ENCODE assay signal across 1 cellular context in genomic region chr9:128881884-128882676, GRCh38.
TF ChIP-seq lines count a peak whose summit lies in the region.

Gene KYAT1 (minus strand): TSS chr9:128881950. CDS start chr9:128845405, 36,545 bp downstream.
Gene LRRC8A (plus strand): TSS chr9:128882133. CDS start chr9:128907165, 25,032 bp downstream.

TF ChIP-seq in H1, 55 proteins besides CTCF, POLR2A, EP300 and RAD21:
- TF ChIP-seq GTF2F1 (IDR thresholded peaks at IDR 0.05; ENCODE audit: borderline replicate concordance, low read depth, low read length) (no peak), NRF1 (IDR thresholded peaks at IDR 0.05; ENCODE audit: low read depth, low read length) (no peak), SIX5 (IDR thresholded peaks at IDR 0.05; ENCODE audit: low read depth, low read length) (no peak; the same call in 1 of the 2 replicates), CTBP2 (IDR thresholded peaks at IDR 0.05; ENCODE audit: borderline replicate concordance, insufficient read depth, insufficient read length, low read length) (no peak), POLR2AphosphoS5 (IDR thresholded peaks at IDR 0.05; ENCODE audit: low read depth, low read length) (peak; percentile 79), CBX8 (IDR thresholded peaks at IDR 0.05; ENCODE audit: borderline replicate concordance, low read depth, low read length) (no peak), HDAC2 (IDR thresholded peaks at IDR 0.05; ENCODE audit: borderline replicate concordance in 1 of 2, low read depth in 2 of 2, low read length in 2 of 2) (peak in 1 of 2 experiments; percentile 7; a peak in 2 of 4 replicates), CBX5 (IDR thresholded peaks at IDR 0.05; ENCODE audit: low read depth, low read length) (no peak), HDAC6 (IDR thresholded peaks at IDR 0.05; ENCODE audit: low read depth, low read length) (no peak), JUN (IDR thresholded peaks at IDR 0.05; ENCODE audit: low read depth, low read length) (peak; percentile 52; the same call in 1 of the 2 replicates), RBBP5 (IDR thresholded peaks at IDR 0.05; ENCODE audit: borderline replicate concordance, low read depth, low read length) (peak; percentile 52), RNF2 (IDR thresholded peaks at IDR 0.05; ENCODE audit: borderline replicate concordance, low read depth, low read length, missing control alignments, poor library complexity, severe bottlenecking) (no peak), ASH2L (IDR thresholded peaks at IDR 0.05; ENCODE audit: low read length) (peak; percentile 82), BACH1 (IDR thresholded peaks at IDR 0.05; ENCODE audit: low read length) (no peak), KDM4A (IDR thresholded peaks at IDR 0.05; ENCODE audit: low read depth, low read length, severe bottlenecking) (peak; percentile 91), YY1 (IDR thresholded peaks at IDR 0.05; ENCODE audit: low read depth, low read length) (peak; percentile 97), FOSL1 (IDR thresholded peaks at IDR 0.05; ENCODE audit: insufficient read depth, low read depth, low read length) (no peak), RFX5 (IDR thresholded peaks at IDR 0.05; ENCODE audit: borderline replicate concordance, low read depth, low read length) (no peak), ZNF274 (IDR thresholded peaks at IDR 0.05; ENCODE audit: borderline replicate concordance, extremely low read depth, low read length) (no peak), PHF8 (conservative IDR thresholded peaks at IDR 0.05; ENCODE audit: low read depth, low read length) (peak; percentile 91), KDM1A (IDR thresholded peaks at IDR 0.05; ENCODE audit: borderline replicate concordance, low read length) (no peak), CREB1 (IDR thresholded peaks at IDR 0.05) (peak; percentile 96), KDM5A (IDR thresholded peaks at IDR 0.05; ENCODE audit: low read length) (peak; percentile 81), NANOG (IDR thresholded peaks at IDR 0.05; ENCODE audit: insufficient read depth, low read depth, low read length, poor library complexity, severe bottlenecking) (peak; percentile 18), MAX (IDR thresholded peaks at IDR 0.05) (no peak; the same call in 1 of the 2 replicates), TEAD4 (IDR thresholded peaks at IDR 0.05; ENCODE audit: low read depth, low read length) (no peak), SIRT6 (IDR thresholded peaks at IDR 0.05; ENCODE audit: low read length) (no peak), JUND (IDR thresholded peaks at IDR 0.05; ENCODE audit: low read length) (peak; percentile 96), POU5F1 (IDR thresholded peaks at IDR 0.05; ENCODE audit: low read depth, low read length) (no peak), TBP (IDR thresholded peaks at IDR 0.05; ENCODE audit: low read depth, low read length) (peak; percentile 11; the same call in 1 of the 2 replicates), BCL11A (IDR thresholded peaks at IDR 0.05; ENCODE audit: low read depth in 2 of 2, low read length in 2 of 2) (no peak), SP2 (IDR thresholded peaks at IDR 0.05; ENCODE audit: low read length) (no peak), SP4 (IDR thresholded peaks at IDR 0.05; ENCODE audit: low read length) (no peak), SRF (IDR thresholded peaks at IDR 0.05; ENCODE audit: low read depth, low read length) (peak; percentile 66), TAF7 (optimal IDR thresholded peaks at IDR 0.05; ENCODE audit: borderline replicate concordance, low read depth, low read length) (peak; percentile 54), RXRA (IDR thresholded peaks at IDR 0.05; ENCODE audit: insufficient read depth, low read depth, low read length) (no peak), CHD2 (IDR thresholded peaks at IDR 0.05; ENCODE audit: low read length) (no peak), CEBPB (IDR thresholded peaks at IDR 0.05; ENCODE audit: low read depth, low read length) (no peak), EGR1 (IDR thresholded peaks at IDR 0.05; ENCODE audit: borderline replicate concordance, low read depth, low read length) (peak; percentile 45; the same call in 1 of the 2 replicates), SP1 (IDR thresholded peaks at IDR 0.05; ENCODE audit: low read depth, low read length) (peak; percentile 73), EZH2 (IDR thresholded peaks at IDR 0.05; ENCODE audit: low read depth, low read length, severe bottlenecking) (no peak), TAF1 (IDR thresholded peaks at IDR 0.05; ENCODE audit: low read depth, low read length) (peak; percentile 63; the same call in 1 of the 2 replicates), MAFK (IDR thresholded peaks at IDR 0.05; ENCODE audit: low read depth, low read length) (no peak), SIN3A (conservative IDR thresholded peaks at IDR 0.05 in 1 of 2, IDR thresholded peaks at IDR 0.05 in 1 of 2; ENCODE audit: low read depth in 1 of 2, low read length in 2 of 2) (peak; percentile 42 to 83; a peak in 2 of 4 replicates), CHD1 (IDR thresholded peaks at IDR 0.05; ENCODE audit: low read depth, low read length) (no peak), SUZ12 (IDR thresholded peaks at IDR 0.05; ENCODE audit: low read length) (no peak), TCF12 (IDR thresholded peaks at IDR 0.05; ENCODE audit: low read depth, low read length) (no peak), SAP30 (IDR thresholded peaks at IDR 0.05; ENCODE audit: insufficient read depth, insufficient replicate concordance, low read length) (peak; percentile 78), GABPA (IDR thresholded peaks at IDR 0.05; ENCODE audit: borderline replicate concordance, insufficient read depth, low read length) (peak; percentile 82; the same call in 1 of the 2 replicates), BRCA1 (IDR thresholded peaks at IDR 0.05; ENCODE audit: low read depth, low read length) (no peak; the same call in 1 of the 2 replicates)
- TF ChIP-seq, protein P1, sequence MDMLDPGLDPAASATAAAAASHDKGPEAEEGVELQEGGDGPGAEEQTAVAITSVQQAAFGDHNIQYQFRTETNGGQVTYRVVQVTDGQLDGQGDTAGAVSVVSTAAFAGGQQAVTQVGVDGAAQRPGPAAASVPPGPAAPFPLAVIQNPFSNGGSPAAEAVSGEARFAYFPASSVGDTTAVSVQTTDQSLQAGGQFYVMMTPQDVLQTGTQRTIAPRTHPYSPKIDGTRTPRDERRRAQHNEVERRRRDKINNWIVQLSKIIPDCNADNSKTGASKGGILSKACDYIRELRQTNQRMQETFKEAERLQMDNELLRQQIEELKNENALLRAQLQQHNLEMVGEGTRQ (IDR thresholded peaks at IDR 0.05; ENCODE audit: low read length) = no peak
- TF ChIP-seq, protein P2, sequence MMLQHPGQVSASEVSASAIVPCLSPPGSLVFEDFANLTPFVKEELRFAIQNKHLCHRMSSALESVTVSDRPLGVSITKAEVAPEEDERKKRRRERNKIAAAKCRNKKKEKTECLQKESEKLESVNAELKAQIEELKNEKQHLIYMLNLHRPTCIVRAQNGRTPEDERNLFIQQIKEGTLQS (IDR thresholded peaks at IDR 0.05; ENCODE audit: insufficient read depth, low read depth, low read length) = peak; percentile 58; the same call in 1 of the 2 replicates
- TF ChIP-seq, protein P3, sequence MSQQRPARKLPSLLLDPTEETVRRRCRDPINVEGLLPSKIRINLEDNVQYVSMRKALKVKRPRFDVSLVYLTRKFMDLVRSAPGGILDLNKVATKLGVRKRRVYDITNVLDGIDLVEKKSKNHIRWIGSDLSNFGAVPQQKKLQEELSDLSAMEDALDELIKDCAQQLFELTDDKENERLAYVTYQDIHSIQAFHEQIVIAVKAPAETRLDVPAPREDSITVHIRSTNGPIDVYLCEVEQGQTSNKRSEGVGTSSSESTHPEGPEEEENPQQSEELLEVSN (IDR thresholded peaks at IDR 0.05) = peak; percentile 58; the same call in 1 of the 2 replicates
- TF ChIP-seq, protein P4, sequence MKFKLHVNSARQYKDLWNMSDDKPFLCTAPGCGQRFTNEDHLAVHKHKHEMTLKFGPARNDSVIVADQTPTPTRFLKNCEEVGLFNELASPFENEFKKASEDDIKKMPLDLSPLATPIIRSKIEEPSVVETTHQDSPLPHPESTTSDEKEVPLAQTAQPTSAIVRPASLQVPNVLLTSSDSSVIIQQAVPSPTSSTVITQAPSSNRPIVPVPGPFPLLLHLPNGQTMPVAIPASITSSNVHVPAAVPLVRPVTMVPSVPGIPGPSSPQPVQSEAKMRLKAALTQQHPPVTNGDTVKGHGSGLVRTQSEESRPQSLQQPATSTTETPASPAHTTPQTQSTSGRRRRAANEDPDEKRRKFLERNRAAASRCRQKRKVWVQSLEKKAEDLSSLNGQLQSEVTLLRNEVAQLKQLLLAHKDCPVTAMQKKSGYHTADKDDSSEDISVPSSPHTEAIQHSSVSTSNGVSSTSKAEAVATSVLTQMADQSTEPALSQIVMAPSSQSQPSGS (IDR thresholded peaks at IDR 0.05; ENCODE audit: low read length) = no peak
